15 cellular contexts compared by ENCODE assay signal in genomic region chr2:566379-567313, GRCh38.
DNase-seq lines count a peak whose midpoint lies in the region; ATAC-seq, FAIRE-seq and TF ChIP-seq lines count a peak whose summit lies in the region.
"Had no signal": no experiment of that assay in that cellular context is flagged by ENCODE, and none has a peak within 500 bp of the region (broad histone marks: within the 10 kb centered on the region; RNA-seq: fewer than 3 reads in every experiment).

No MANE protein-coding gene starts in this region.

- no peaks in the 10 kb centered on the region for H3K27me3 ChIP-seq in right atrium auricular region
- no peaks in the 10 kb centered on the region for H3K27me3 ChIP-seq in neuronal stem cell (ENCODE audit: control insufficient read depth in 3 of 3, insufficient read depth in 3 of 3, low read depth in 1 of 3, low read length in 3 of 3)
- no peaks in the 10 kb centered on the region for H3K27me3 ChIP-seq in pancreas
- H3K27me3 ChIP-seq: BLaER1 had no signal

- WGBS in neuronal stem cell (ENCODE audit: extremely low coverage in 2 of 2, insufficient read length in 2 of 2, insufficient replicate concordance in 1 of 2), 2 donors = no CpG with 5 or more reads among the region's 19 CpGs
- 60 to 72% methylated on average over 19 of the region's 19 CpGs for WGBS in pancreas, 2 donors

- H3K9ac ChIP-seq in neuronal stem cell (ENCODE audit: low read depth, low read length, poor library complexity) = no peak overlapping the region
- H3K9ac ChIP-seq: BLaER1 had no signal

- H3K36me3 ChIP-seq in right atrium auricular region (no peaks in the 10 kb centered on the region), neuronal stem cell (replicated peaks in 1 of 2; ENCODE audit: control insufficient read depth in 2 of 2, insufficient read depth in 2 of 2, low read length in 2 of 2) (no peaks in the 10 kb centered on the region), pancreas (no peaks in the 10 kb centered on the region)
- H3K36me3 ChIP-seq: BLaER1 had no signal

- H3K27ac Mint-ChIP-seq in chondrocyte (ENCODE audit: unreplicated experiment) = peak overlapping the region; percentile 97
- H3K27ac Mint-ChIP-seq: GM23338 had no signal

- no peak overlapping the region for H3K27ac ChIP-seq in right atrium auricular region
- no peak overlapping the region for H3K27ac ChIP-seq in neuronal stem cell (replicated peaks; ENCODE audit: low read length)
- no peak overlapping the region for H3K27ac ChIP-seq in pancreas
- H3K27ac ChIP-seq: BLaER1 had no signal

- no peak for ATAC-seq in left ventricle myocardium superior
- ATAC-seq in GM21825 (IDR thresholded peaks at IDR 0.05; ENCODE audit: unreplicated experiment) = no peak
- ATAC-seq in pancreas = no peak
- ATAC-seq: GM23338 had no signal

- TF ChIP-seq CTCF in right atrium auricular region (IDR thresholded peaks at IDR 0.05) = no peak
- TF ChIP-seq CTCF in chondrocyte (IDR thresholded peaks at IDR 0.05) = no peak
- TF ChIP-seq CTCF in pancreas (IDR thresholded peaks at IDR 0.05) = no peak

- H3K79me1 ChIP-seq in neuronal stem cell (ENCODE audit: low read depth, low read length) = peaks cover 1% of the 10 kb centered on the region

- peaks cover 12% of the 10 kb centered on the region for H3K9me3 Mint-ChIP-seq in chondrocyte (ENCODE audit: low read depth)

- no peak overlapping the region for H2AFZ ChIP-seq in neuronal stem cell (ENCODE audit: low read length)
- H2AFZ ChIP-seq: GM23338 had no signal

- H3K9me3 ChIP-seq in right atrium auricular region (peaks cover 0 to 11% of the 10 kb centered on the region in 2 donors), neuronal stem cell (replicated peaks in 1 of 2; ENCODE audit: control insufficient read depth in 2 of 2, insufficient read depth in 1 of 2, low read depth in 1 of 2, low read length in 2 of 2) (peaks cover 0 to 4% of the 10 kb centered on the region in 2 donors), pancreas (no peaks in the 10 kb centered on the region)

- H3K4me1 ChIP-seq in right atrium auricular region = no peaks in the 10 kb centered on the region
- H3K4me1 ChIP-seq in neuronal stem cell (ENCODE audit: control insufficient read depth in 2 of 2, insufficient read depth in 1 of 2, low read depth in 1 of 2, low read length in 2 of 2) = peaks cover 0 to 2% of the 10 kb centered on the region in 2 donors
- H3K4me1 ChIP-seq in pancreas = no peaks in the 10 kb centered on the region
- H3K4me1 ChIP-seq: BLaER1 had no signal

- peaks cover 5% of the 10 kb centered on the region for H3K36me3 Mint-ChIP-seq in chondrocyte (ENCODE audit: low read depth)
- H3K36me3 Mint-ChIP-seq: CD4-positive, CD25-positive, alpha-beta regulatory T cell had no signal

- no peak overlapping the region for H2AK5ac ChIP-seq in neuronal stem cell (ENCODE audit: low read depth, low read length)

- no peak overlapping the region for H3K4me2 ChIP-seq in neuronal stem cell (ENCODE audit: insufficient read depth, low read length, poor library complexity, severe bottlenecking)
- H3K4me2 ChIP-seq: BLaER1, GM23338 had no signal

- H3K23ac ChIP-seq in neuronal stem cell (ENCODE audit: low read depth, low read length, poor library complexity) = no peak overlapping the region

- no peak overlapping the region for H2BK12ac ChIP-seq in neuronal stem cell (ENCODE audit: low read length)

- no peak overlapping the region for H2BK5ac ChIP-seq in neuronal stem cell (ENCODE audit: low read length)

- peak overlapping the region; percentile 15 for H3K18ac ChIP-seq in neuronal stem cell (ENCODE audit: low read length)

- H4K8ac ChIP-seq in neuronal stem cell (ENCODE audit: low read depth, low read length) = no peak overlapping the region

- H2BK15ac ChIP-seq in neuronal stem cell (ENCODE audit: low read length) = no peak overlapping the region

- H3K4ac ChIP-seq in neuronal stem cell (ENCODE audit: low read length) = no peak overlapping the region

- no peak overlapping the region for H2BK120ac ChIP-seq in neuronal stem cell (ENCODE audit: low read depth, low read length)

- DNase-seq in right atrium auricular region (ENCODE audit: low spot score) = peak; percentile 42
- no peak for DNase-seq in left ventricle myocardium superior
- DNase-seq in chondrocyte (ENCODE audit: low spot score) = peak; percentile 56
- no peak for DNase-seq in neuronal stem cell (ENCODE audit: low spot score)
- no peak for DNase-seq in NCI-H2171 (lab: John Stamatoyannopoulos, UW)
- DNase-seq in pancreas = no peak
- DNase-seq: 8988T; AML-193; CD4-positive, CD25-positive, alpha-beta regulatory T cell; DMS 273 treated with DMSO at 0.1 percent for 48 hours; H7 had no signal

- H3K4me3 Mint-ChIP-seq in chondrocyte (ENCODE audit: unreplicated experiment) = no peak overlapping the region
- H3K4me3 Mint-ChIP-seq: CD4-positive, CD25-positive, alpha-beta regulatory T cell; GM23338 had no signal

- peaks cover 7% of the 10 kb centered on the region for H3K27me3 Mint-ChIP-seq in chondrocyte (ENCODE audit: low read depth)

- no peak overlapping the region for H4K91ac ChIP-seq in neuronal stem cell (ENCODE audit: low read depth, low read length, poor library complexity)

- no peak overlapping the region for H3K14ac ChIP-seq in neuronal stem cell (ENCODE audit: low read length)

- H3K4me3 ChIP-seq in right atrium auricular region (no peak overlapping the region), neuronal stem cell (ENCODE audit: low read length in 2 of 2) (no peak overlapping the region), pancreas (no peak overlapping the region)
- H3K4me3 ChIP-seq: BLaER1, GM23338 had no signal

- intact Hi-C loops in left ventricle myocardium superior (cut with micrococcal nuclease) (no loop called here), pancreas (cut with DNase I) (no loop called here)

- no peak for FAIRE-seq in pancreas (lab: Jason Lieb, UNC)
- FAIRE-seq: GM18507 had no signal

- peaks cover 34% of the 10 kb centered on the region for H3K4me1 Mint-ChIP-seq in chondrocyte (ENCODE audit: low read depth)
- H3K4me1 Mint-ChIP-seq: CD4-positive, CD25-positive, alpha-beta regulatory T cell; GM23338 had no signal

Comparison
In these comparisons a context has a peak if more than half of its experiments do, and no peak if none do; other contexts are left out.
1. DNase-seq: peak in right atrium auricular region (single experiment) and chondrocyte (single experiment); none in left ventricle myocardium superior (single experiment), neuronal stem cell (single experiment), NCI-H2171 (single experiment) and pancreas (0 of 6).